Comparison of ENCODE assay signal across 8 cellular contexts in the genomic region with DNA sequence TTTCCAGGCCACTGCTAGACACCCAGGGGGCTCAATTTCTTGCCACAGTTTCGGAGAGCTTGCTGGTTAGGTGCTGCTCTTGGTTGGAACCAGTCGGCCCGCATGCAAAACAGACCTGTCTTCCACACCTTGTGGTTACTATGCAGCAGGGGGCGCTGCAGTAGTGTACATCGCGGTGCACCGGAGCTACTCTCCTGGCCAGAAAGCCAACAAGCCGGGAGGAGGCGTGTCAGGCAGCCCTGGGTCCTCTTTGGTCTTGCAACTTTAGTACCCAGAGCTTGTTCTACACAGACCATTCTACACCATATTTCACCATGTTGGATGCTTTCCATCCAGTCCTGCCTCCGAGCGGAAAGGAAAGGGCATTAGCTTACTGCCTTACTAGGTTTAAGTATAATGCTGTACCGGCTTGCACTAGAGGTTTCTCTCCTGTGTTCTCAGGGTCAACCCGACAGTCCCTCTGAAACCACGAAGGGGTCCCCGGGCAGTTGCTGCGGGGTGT. TPM values are rescaled to one million over a fixed set of nuclear protein-coding genes. Genes with fewer than 3 reads are reported as not detected.
DNase-seq lines count a peak whose midpoint lies in the region; ATAC-seq and TF ChIP-seq lines count a peak whose summit lies in the region.

No MANE protein-coding gene starts in this region.

- no peaks in the 10 kb centered on the region for H3K27me3 ChIP-seq in upper lobe of right lung

- peak overlapping the region; percentile 90 to 98 (median 94) for H3K4me3 Mint-ChIP-seq in T-cell

- no peaks in the 10 kb centered on the region for H3K36me3 ChIP-seq in upper lobe of right lung

- no peaks in the 10 kb centered on the region for H3K36me3 Mint-ChIP-seq in T-cell

- intact Hi-C loops in left cardiac atrium (cut with DNase I) = loop anchor here in 1 of 2 donors (5.0 kb wide), 1 partner anchor 1712 kb away; no protein-coding TSS in a partner anchor
- intact Hi-C loops in posterior vena cava (cut with DNase I) = no loop called here
- intact Hi-C loops in upper lobe of right lung (cut with DNase I) = no loop called here

- peak overlapping the region; percentile 93 for H3K27ac ChIP-seq in upper lobe of right lung

- in situ Hi-C loops in GM13976 (cut with MboI; ENCODE audit: low sequenced_read_pairs, unreplicated experiment) = loop anchor here (25.0 kb wide), 2 partner anchors 702 to 1152 kb away; no protein-coding TSS in a partner anchor

- H3K4me1 Mint-ChIP-seq in T-cell = peaks cover 16 to 26% (median 19%) of the 10 kb centered on the region in 3 donors

- peaks cover 9 to 15% of the 10 kb centered on the region in 2 donors for H3K27me3 Mint-ChIP-seq in T-cell

- TF ChIP-seq CTCF in GM13976 (IDR thresholded peaks at IDR 0.05; ENCODE audit: borderline replicate concordance, control extremely low read depth, extremely low read depth, insufficient read depth, missing control alignments) = peak; percentile 87
- TF ChIP-seq CTCF in upper lobe of right lung (IDR thresholded peaks at IDR 0.05) = peak; percentile 91

- peaks cover 15% of the 10 kb centered on the region for H3K4me1 ChIP-seq in upper lobe of right lung

- H3K27ac Mint-ChIP-seq in T-cell = peak overlapping the region; percentile 93

- H3K9me3 ChIP-seq in upper lobe of right lung = no peaks in the 10 kb centered on the region

- POLR2A ChIA-PET in T-cell (lab: Charles Lee) = interaction anchor here in 1 of 2 donors (0.5 to 0.7 kb wide), 3 partner anchors 67 to 248 kb away, joined by 4 to 11 read pairs (median 4); no protein-coding TSS in a partner anchor

- ATAC-seq in HG02884 (IDR thresholded peaks at IDR 0.05; ENCODE audit: unreplicated experiment) (peak; percentile 63), T-cell (replicated peaks in 1 of 4) (peak; percentile 59 to 63 (median 60)), left cardiac atrium (peak; percentile 85 to 89), upper lobe of right lung (peak; percentile 87)

- peak overlapping the region; percentile 88 for H3K4me3 ChIP-seq in upper lobe of right lung

- H3K9me3 Mint-ChIP-seq in T-cell = no peaks in the 10 kb centered on the region

- DNase-seq in GM13976 (ENCODE audit: low spot score) (peak; percentile 75), NCI-H146 (lab: John Stamatoyannopoulos, UW) (peak; percentile 95), T-cell (peak; percentile 67 to 91 (median 85)), amniotic stem cell (lab: John Stamatoyannopoulos, UW) (peak; percentile 92), left cardiac atrium (peak; percentile 96), posterior vena cava (ENCODE audit: low spot score) (peak; percentile 98), upper lobe of right lung (peak; percentile 97)

- CTCF ChIA-PET in T-cell (lab: Charles Lee) = interaction anchor here (0.5 to 2.6 kb wide), 27 partner anchors 8 to 1818 kb away, joined by 3 to 14 read pairs (median 3); a partner anchor contains a TSS

RNA-seq across cellular contexts. Expression of a gene that starts 0.9 kb away (rescaled TPM):
- total RNA-seq in T-cell (1 to 10 TPM; 3.6 to 5.4 (median 4.4) TPM), left cardiac atrium (1 to 10 TPM; 3.3 to 5.2 TPM), posterior vena cava (1 to 10 TPM; 5.5 to 7.1 TPM), upper lobe of right lung (37.9 TPM)

Comparison
In these comparisons a context has a peak if more than half of its experiments do, and no peak if none do; other contexts are left out.
1. Peak in every context shown above with its lines: DNase-seq, ATAC-seq, H3K4me3 ChIP-seq and H3K27ac ChIP-seq.